12 cellular contexts compared by ENCODE assay signal in genomic region chr16:68290455-68290854, GRCh38. TPM values are rescaled to one million over a fixed set of nuclear protein-coding genes. Genes with fewer than 3 reads are reported as not detected.
A peak's percentile ranks its signal among the peaks of the same experiment; 100 is the strongest.
DNase-seq lines count a peak whose midpoint lies in the region; ATAC-seq and TF ChIP-seq lines count a peak whose summit lies in the region.
"Had no signal": no experiment of that assay in that cellular context is flagged by ENCODE, and none has a peak within 500 bp of the region (broad histone marks: within the 10 kb centered on the region; RNA-seq: fewer than 3 reads in every experiment).

No MANE protein-coding gene starts in this region.

- peak overlapping the region; percentile 90 for H3K27ac Mint-ChIP-seq in activated naive CD8-positive, alpha-beta T cell treated with anti-CD3 and anti-CD28 coated beads, Interleukin-2, amount 10 ng/mL, durations not matched to agents 7 days and 5 days
- H3K27ac Mint-ChIP-seq in nephron progenitor cell, result peak overlapping the region; percentile 30
- H3K27ac Mint-ChIP-seq: progenitor cell of endocrine pancreas had no signal

- no peak overlapping the region for H3K4me3 ChIP-seq in right cardiac atrium (ENCODE audit: low read length)

- DNase-seq in right cardiac atrium, result no peak
- no peak for DNase-seq in Right ventricle myocardium superior
- no peak for DNase-seq in activated naive CD8-positive, alpha-beta T cell treated with anti-CD3 and anti-CD28 coated beads, Interleukin-2, amount 10 ng/mL, durations not matched to agents 7 days and 5 days
- no peak for DNase-seq in nephron progenitor cell
- no peak for DNase-seq in NCI-H1105 treated with DMSO at 0.1 percent for 48 hours (lab: John Stamatoyannopoulos, UW)
- no peak for DNase-seq in HuH-7.5 (ENCODE audit: low spot score)
- DNase-seq in T-helper 9 cell, result no peak
- DNase-seq in NCI-H524 (lab: John Stamatoyannopoulos, UW), result no peak
- DNase-seq: caudate nucleus, NCI-H69, SK-N-SH had no signal

- POLR2A ChIA-PET in activated naive CD8-positive, alpha-beta T cell treated with anti-CD3 and anti-CD28 coated beads, Interleukin-2, amount 10 ng/mL, durations not matched to agents 7 days and 5 days (lab: Charles Lee), result interaction anchor here (0.5 to 10.4 kb wide), 5 partner anchors 10 to 39 kb away, joined by 4 to 297 read pairs (median 7); partner anchors contain the start of genes PRMT7, SLC7A6 and SLC7A6OS

- no peaks in the 10 kb centered on the region for H3K9me3 Mint-ChIP-seq in activated naive CD8-positive, alpha-beta T cell treated with anti-CD3 and anti-CD28 coated beads, Interleukin-2, amount 10 ng/mL, durations not matched to agents 7 days and 5 days
- H3K9me3 Mint-ChIP-seq in nephron progenitor cell, result no peaks in the 10 kb centered on the region

- intact Hi-C loops in right cardiac atrium (cut with DNase I) (no loop called here), Right ventricle myocardium superior (cut with DNase I) (no loop called here)

- WGBS in right cardiac atrium, result 66% methylated on average over 7 of the region's 7 CpGs

- no peaks in the 10 kb centered on the region for H3K9me3 ChIP-seq in right cardiac atrium (ENCODE audit: control insufficient read depth, low read length)
- H3K9me3 ChIP-seq: SK-N-SH had no signal

- peaks cover 59% of the 10 kb centered on the region for H3K4me1 Mint-ChIP-seq in activated naive CD8-positive, alpha-beta T cell treated with anti-CD3 and anti-CD28 coated beads, Interleukin-2, amount 10 ng/mL, durations not matched to agents 7 days and 5 days
- peaks cover 13% of the 10 kb centered on the region for H3K4me1 Mint-ChIP-seq in nephron progenitor cell

- ATAC-seq in right cardiac atrium (no peak), Right ventricle myocardium superior (ENCODE audit: poor library complexity) (no peak)
- ATAC-seq in activated naive CD8-positive, alpha-beta T cell treated with anti-CD3 and anti-CD28 coated beads, Interleukin-2, amount 10 ng/mL, durations not matched to agents 7 days and 5 days (ENCODE audit: low read depth), result no peak

- TF ChIP-seq CTCF in nephron progenitor cell (IDR thresholded peaks at IDR 0.05), result no peak

- H3K4me3 Mint-ChIP-seq in activated naive CD8-positive, alpha-beta T cell treated with anti-CD3 and anti-CD28 coated beads, Interleukin-2, amount 10 ng/mL, durations not matched to agents 7 days and 5 days, result peak overlapping the region; percentile 39
- H3K4me3 Mint-ChIP-seq in nephron progenitor cell, result no peak overlapping the region

- no peaks in the 10 kb centered on the region for H3K27me3 ChIP-seq in right cardiac atrium (ENCODE audit: control insufficient read depth, insufficient read depth)

- H3K27ac ChIP-seq in right cardiac atrium (ENCODE audit: low read length), result peak overlapping the region; percentile 72

- H3K4me1 ChIP-seq in right cardiac atrium (ENCODE audit: control insufficient read depth, insufficient read depth, low read length), result peaks cover 30% of the 10 kb centered on the region

- peaks cover 37% of the 10 kb centered on the region for H3K36me3 Mint-ChIP-seq in activated naive CD8-positive, alpha-beta T cell treated with anti-CD3 and anti-CD28 coated beads, Interleukin-2, amount 10 ng/mL, durations not matched to agents 7 days and 5 days
- peaks cover 40% of the 10 kb centered on the region for H3K36me3 Mint-ChIP-seq in nephron progenitor cell (ENCODE audit: low read depth)

- H3K27me3 Mint-ChIP-seq in activated naive CD8-positive, alpha-beta T cell treated with anti-CD3 and anti-CD28 coated beads, Interleukin-2, amount 10 ng/mL, durations not matched to agents 7 days and 5 days, result no peaks in the 10 kb centered on the region
- H3K27me3 Mint-ChIP-seq in nephron progenitor cell (ENCODE audit: low read depth, poor library complexity), result peaks cover 4% of the 10 kb centered on the region
- H3K27me3 Mint-ChIP-seq: progenitor cell of endocrine pancreas had no signal

RNA-seq across cellular contexts. Expression of gene SLC7A6OS, which starts 20.3 kb away (rescaled TPM):
- 10 to 100 TPM; 10.9 to 13.4 (median 11.9) TPM for total RNA-seq in right cardiac atrium
- 7.9 TPM for polyA plus RNA-seq in right cardiac atrium
- 11.2 TPM for total RNA-seq in Right ventricle myocardium superior
- total RNA-seq in activated naive CD8-positive, alpha-beta T cell treated with anti-CD3 and anti-CD28 coated beads, Interleukin-2, amount 10 ng/mL, durations not matched to agents 7 days and 5 days, result 10 to 100 TPM; 38.2 to 44.4 TPM

RNA-seq across cellular contexts. Expression of gene PRMT7, which starts 20.4 kb away (rescaled TPM):
- total RNA-seq in right cardiac atrium (10 to 100 TPM; 20.8 to 34.7 (median 32.2) TPM), Right ventricle myocardium superior (28.1 TPM)
- 34.5 TPM for polyA plus RNA-seq in right cardiac atrium
- 10 to 100 TPM; 85.7 to 87.3 TPM for total RNA-seq in activated naive CD8-positive, alpha-beta T cell treated with anti-CD3 and anti-CD28 coated beads, Interleukin-2, amount 10 ng/mL, durations not matched to agents 7 days and 5 days

RNA-seq across cellular contexts. Expression of gene SLC7A6, which starts 26.1 kb away (rescaled TPM):
- total RNA-seq in right cardiac atrium (10 to 100 TPM; 39.0 to 60.7 (median 51.3) TPM), Right ventricle myocardium superior (38.7 TPM)
- polyA plus RNA-seq in right cardiac atrium, result 25.0 TPM
- 100 to 1,000 TPM; 110 to 113 TPM for total RNA-seq in activated naive CD8-positive, alpha-beta T cell treated with anti-CD3 and anti-CD28 coated beads, Interleukin-2, amount 10 ng/mL, durations not matched to agents 7 days and 5 days

RNA-seq across cellular contexts. Expression of gene PLA2G15, which starts 45.3 kb away (rescaled TPM):
- total RNA-seq in right cardiac atrium (10 to 100 TPM; 20.2 to 30.8 (median 28.7) TPM), Right ventricle myocardium superior (38.1 TPM)
- polyA plus RNA-seq in right cardiac atrium, result 18.2 TPM
- total RNA-seq in activated naive CD8-positive, alpha-beta T cell treated with anti-CD3 and anti-CD28 coated beads, Interleukin-2, amount 10 ng/mL, durations not matched to agents 7 days and 5 days, result 10 to 100 TPM; 10.8 to 12.5 TPM

RNA-seq across cellular contexts. Expression of gene ESRP2, which starts 54.5 kb away (rescaled TPM):
- total RNA-seq in right cardiac atrium (under 1 TPM; 0.14 to 0.59 (median 0.36) TPM), Right ventricle myocardium superior (0.73 TPM)
- 0.16 TPM for polyA plus RNA-seq in right cardiac atrium
- under 1 TPM in 1 of 2 experiments, not detected in 1; 0.86 TPM for total RNA-seq in activated naive CD8-positive, alpha-beta T cell treated with anti-CD3 and anti-CD28 coated beads, Interleukin-2, amount 10 ng/mL, durations not matched to agents 7 days and 5 days
